In genomic region chr9:101705135-101705661, GRCh38 we compare ENCODE assay signal across 7 cellular contexts. TPM values are rescaled to one million over a fixed set of nuclear protein-coding genes. Genes with fewer than 3 reads are reported as not detected.
A peak's percentile ranks its signal among the peaks of the same experiment; 100 is the strongest.
DNase-seq lines count a peak whose midpoint lies in the region; ATAC-seq, FAIRE-seq and TF ChIP-seq lines count a peak whose summit lies in the region.

No MANE protein-coding gene starts in this region.

- H3K4me3 ChIP-seq in astrocyte (ENCODE audit: insufficient read depth, low read depth, low read length) = no peak overlapping the region

- no peaks in the 10 kb centered on the region for H3K36me3 ChIP-seq in astrocyte (ENCODE audit: insufficient read depth, low read length)

- peak overlapping the region; percentile 78 for H2AFZ ChIP-seq in astrocyte (ENCODE audit: low read depth, low read length)

- no peaks in the 10 kb centered on the region for H3K36me3 Mint-ChIP-seq in astrocyte (ENCODE audit: low read depth, unreplicated experiment)

- no peak for TF ChIP-seq CTCF in astrocyte (IDR thresholded peaks at IDR 0.05; ENCODE audit: insufficient read depth, low read depth, low read length)

- ATAC-seq in GM18508 (IDR thresholded peaks at IDR 0.05; ENCODE audit: insufficient read depth, unreplicated experiment) = peak; percentile 52
- ATAC-seq in HG02763 (IDR thresholded peaks at IDR 0.05; ENCODE audit: unreplicated experiment) = peak; percentile 67
- ATAC-seq in stimulated activated naive CD8-positive, alpha-beta T cell treated with anti-CD3 and anti-CD28 coated beads, Interleukin-15, amount 100 ng/mL, for 72 hours = peak; percentile 94

- H3K4me2 ChIP-seq in astrocyte (ENCODE audit: low read length) = peak overlapping the region; percentile 76

- H3K27me3 ChIP-seq in astrocyte (ENCODE audit: insufficient read depth, low read length) = no peaks in the 10 kb centered on the region

- no peak for FAIRE-seq in astrocyte (lab: Jason Lieb, UNC)

- H3K4me1 ChIP-seq in astrocyte (ENCODE audit: insufficient read depth, low read length) = no peaks in the 10 kb centered on the region

- H3K27me3 Mint-ChIP-seq in astrocyte (ENCODE audit: low read depth, unreplicated experiment) = peaks cover 15% of the 10 kb centered on the region
- H3K27me3 Mint-ChIP-seq in stimulated activated naive CD8-positive, alpha-beta T cell treated with anti-CD3 and anti-CD28 coated beads, Interleukin-15, amount 100 ng/mL, for 72 hours = peaks cover 18% of the 10 kb centered on the region

- no peaks in the 10 kb centered on the region for H4K20me1 ChIP-seq in astrocyte (ENCODE audit: insufficient read depth, low read length)

- peak overlapping the region; percentile 27 for H3K27ac Mint-ChIP-seq in astrocyte (ENCODE audit: unreplicated experiment)
- peak overlapping the region in 1 of 2 donors; percentile 83 for H3K27ac Mint-ChIP-seq in stimulated activated naive CD8-positive, alpha-beta T cell treated with anti-CD3 and anti-CD28 coated beads, Interleukin-15, amount 100 ng/mL, for 72 hours

- peak; percentile 67 for DNase-seq in NOMO-1 treated with dmso at 0.1 percent for 144 hours (lab: John Stamatoyannopoulos, UW; ENCODE audit: unreplicated experiment)
- no peak for DNase-seq in astrocyte (ENCODE audit: low read depth)
- peak; percentile 57 for DNase-seq in kidney tubule cell (ENCODE audit: low spot score)
- peak; percentile 38 to 41 for DNase-seq in stimulated activated naive CD8-positive, alpha-beta T cell treated with anti-CD3 and anti-CD28 coated beads, Interleukin-15, amount 100 ng/mL, for 72 hours
- DNase-seq in cortex of kidney (lab: John Stamatoyannopoulos, UW) = no peak

- peaks cover 3% of the 10 kb centered on the region for H3K9me3 ChIP-seq in astrocyte (ENCODE audit: insufficient read depth, low read depth, low read length)

- peak overlapping the region; percentile 81 for H3K4me3 Mint-ChIP-seq in astrocyte (ENCODE audit: unreplicated experiment)
- H3K4me3 Mint-ChIP-seq in stimulated activated naive CD8-positive, alpha-beta T cell treated with anti-CD3 and anti-CD28 coated beads, Interleukin-15, amount 100 ng/mL, for 72 hours = peak overlapping the region; percentile 75 to 83

- H3K4me1 Mint-ChIP-seq in astrocyte (ENCODE audit: low read depth, unreplicated experiment) = no peaks in the 10 kb centered on the region
- H3K4me1 Mint-ChIP-seq in stimulated activated naive CD8-positive, alpha-beta T cell treated with anti-CD3 and anti-CD28 coated beads, Interleukin-15, amount 100 ng/mL, for 72 hours = peaks cover 12% of the 10 kb centered on the region

- no peaks in the 10 kb centered on the region for H3K9me3 Mint-ChIP-seq in astrocyte (ENCODE audit: unreplicated experiment)
- no peaks in the 10 kb centered on the region for H3K9me3 Mint-ChIP-seq in stimulated activated naive CD8-positive, alpha-beta T cell treated with anti-CD3 and anti-CD28 coated beads, Interleukin-15, amount 100 ng/mL, for 72 hours

- no peaks in the 10 kb centered on the region for H3K79me2 ChIP-seq in astrocyte (ENCODE audit: insufficient read depth, low read length)

- no peak overlapping the region for H3K27ac ChIP-seq in astrocyte (ENCODE audit: low read depth, low read length)

- H3K9ac ChIP-seq in astrocyte (ENCODE audit: low read length) = no peak overlapping the region

RNA-seq across cellular contexts. Expression of gene GRIN3A, which starts 33.2 kb away (rescaled TPM):
- not detected in 2 replicates for total RNA-seq in astrocyte

Comparison
In these comparisons a context has a peak if more than half of its experiments do, and no peak if none do; other contexts are left out.
1. DNase-seq: peak in NOMO-1 treated with dmso at 0.1 percent for 144 hours (single experiment), kidney tubule cell (single experiment) and stimulated activated naive CD8-positive, alpha-beta T cell treated with anti-CD3 and anti-CD28 coated beads, Interleukin-15, amount 100 ng/mL, for 72 hours (2 of 2); none in astrocyte (single experiment) and cortex of kidney (single experiment).
2. Peak in every context shown above with its lines, with median percentiles within 50 percentile points of each other: ATAC-seq.